ENCODE assay signal across 12 cellular contexts in the genomic region with DNA sequence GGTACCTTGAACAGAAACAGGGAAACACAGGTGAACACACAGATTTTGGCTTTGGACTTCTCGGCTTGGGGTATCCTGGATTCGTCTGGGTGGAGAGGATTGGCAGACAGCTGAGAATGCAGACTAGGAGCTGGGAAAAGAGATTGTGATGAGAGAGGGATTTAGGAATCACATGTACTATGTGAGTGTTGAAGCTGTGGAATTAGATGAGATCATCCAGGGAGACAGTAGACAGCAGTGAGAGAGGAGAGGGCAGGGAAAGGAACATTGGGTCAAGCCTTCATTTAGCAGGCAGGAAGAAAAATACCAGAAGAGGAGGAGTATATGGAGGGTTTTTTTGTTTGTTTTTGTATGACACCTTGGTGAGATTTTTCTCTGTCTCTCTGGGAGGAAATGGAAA.
A peak's percentile ranks its signal among the peaks of the same experiment; 100 is the strongest.
DNase-seq lines count a peak whose midpoint lies in the region; ATAC-seq and TF ChIP-seq lines count a peak whose summit lies in the region.
"Had no signal": no experiment of that assay in that cellular context is flagged by ENCODE, and none has a peak within 500 bp of the region (broad histone marks: within the 10 kb centered on the region; RNA-seq: fewer than 3 reads in every experiment).

No MANE protein-coding gene starts in this region.

- H3K27me3 ChIP-seq in GM23248 (replicated peaks; ENCODE audit: insufficient read depth), result no peaks in the 10 kb centered on the region
- H3K27me3 ChIP-seq in right atrium auricular region, result no peaks in the 10 kb centered on the region

- H2AFZ ChIP-seq in GM23248, result 0 out of 2 replicates have a peak overlapping the region, but pooled peaks have one; percentile 12

- H3K79me2 ChIP-seq in GM23248 (ENCODE audit: insufficient read depth), result no peaks in the 10 kb centered on the region

- no peak for ATAC-seq in GM21367 (IDR thresholded peaks at IDR 0.05; ENCODE audit: unreplicated experiment)
- ATAC-seq in HG03565 (IDR thresholded peaks at IDR 0.05; ENCODE audit: unreplicated experiment), result no peak
- ATAC-seq: stimulated activated memory B cell treated with anti-CD40 and anti-IgM and Interleukin-4, amounts not matched to agents 10 μg/mL and 1 μg/mL and 100 μg/mL, for 72 hours had no signal

- DNase-seq in GM23248, result peak; percentile 68
- peak; percentile 41 for DNase-seq in cerebellar cortex (ENCODE audit: low spot score)
- DNase-seq in right atrium auricular region (ENCODE audit: low spot score), result no peak
- peak; percentile 86 for DNase-seq in renal cortical epithelial cell (ENCODE audit: low read depth)
- no peak for DNase-seq in activated CD4-positive, alpha-beta T cell treated with anti-CD3 and anti-CD28 coated beads, Interleukin-2, amount 50 U/mL, for 4 hours
- DNase-seq in posterior cingulate gyrus, result no peak
- DNase-seq: activated effector memory CD4-positive, alpha-beta T cell treated with Interleukin-2 at 50 U/mL for 16 hours; effector CD4-positive, alpha-beta T cell; NCI-H2029 treated with DMSO at 0.1 percent for 48 hours had no signal

- H3K9me2 ChIP-seq in GM23248 (ENCODE audit: insufficient read depth), result no peaks in the 10 kb centered on the region

- H4K20me1 ChIP-seq in GM23248 (ENCODE audit: insufficient read depth), result no peaks in the 10 kb centered on the region

- H3K4me1 ChIP-seq in GM23248 (ENCODE audit: insufficient read depth) (peaks cover 26% of the 10 kb centered on the region), right atrium auricular region (peaks cover 0 to 36% of the 10 kb centered on the region in 2 donors)

- peak overlapping the region; percentile 19; the same call in 1 of the 2 replicates for H3K27ac ChIP-seq in GM23248
- peak overlapping the region; percentile 38 to 75 for H3K27ac ChIP-seq in right atrium auricular region

- no peak overlapping the region for H3K4me2 ChIP-seq in GM23248 (ENCODE audit: unreplicated experiment)

- in situ Hi-C loops in GM23248 (cut with MboI), result no loop called here

- H3F3A ChIP-seq in GM23248 (ENCODE audit: insufficient read depth), result no peaks in the 10 kb centered on the region; the same call in 1 of the 2 replicates

- H3K9ac ChIP-seq in GM23248, result no peak overlapping the region

- TF ChIP-seq CTCF in right atrium auricular region (IDR thresholded peaks at IDR 0.05), result no peak

- WGBS in GM23248 (ENCODE audit: low coverage in 1 of 2, low lambda C conversion rate in 2 of 2, missing lambda C conversion rate in 2 of 2), 2 experiments, result 10 to 14% methylated on average over 2 of the region's 2 CpGs

- H3K36me3 ChIP-seq in GM23248 (ENCODE audit: low read depth) (no peaks in the 10 kb centered on the region), right atrium auricular region (no peaks in the 10 kb centered on the region)

- H3K9me3 ChIP-seq in GM23248 (ENCODE audit: low read depth), result no peaks in the 10 kb centered on the region
- peaks cover 0 to 16% of the 10 kb centered on the region in 2 donors for H3K9me3 ChIP-seq in right atrium auricular region

- intact Hi-C loops in posterior cingulate gyrus (cut with DNase I), result no loop called here

- no peak overlapping the region for H3K4me3 ChIP-seq in GM23248
- peak overlapping the region in 1 of 2 donors; percentile 21 for H3K4me3 ChIP-seq in right atrium auricular region

Comparison
In these comparisons a context has a peak if more than half of its experiments do, and no peak if none do; other contexts are left out.
1. DNase-seq: peak in GM23248 (single experiment), cerebellar cortex (single experiment) and renal cortical epithelial cell (single experiment); none in right atrium auricular region (single experiment), activated CD4-positive, alpha-beta T cell treated with anti-CD3 and anti-CD28 coated beads, Interleukin-2, amount 50 U/mL, for 4 hours (0 of 2) and posterior cingulate gyrus (0 of 10).